9 cellular contexts compared by ENCODE assay signal in genomic region chrX:153966283-153966688, GRCh38. TPM values are rescaled to one million over a fixed set of nuclear protein-coding genes. Genes with fewer than 3 reads are reported as not detected.
DNase-seq lines count a peak whose midpoint lies in the region; ATAC-seq and TF ChIP-seq lines count a peak whose summit lies in the region.
"Had no signal": no experiment of that assay in that cellular context is flagged by ENCODE, and none has a peak within 500 bp of the region (broad histone marks: within the 10 kb centered on the region; RNA-seq: fewer than 3 reads in every experiment).

No MANE protein-coding gene starts in this region.

- H3K9me3 ChIP-seq in H9 (ENCODE audit: control insufficient read depth, low read depth, low read length) (no peaks in the 10 kb centered on the region), gastrocnemius medialis (no peaks in the 10 kb centered on the region), HAP-1 (no peaks in the 10 kb centered on the region)

- H3K4me3 Mint-ChIP-seq in H9, result peak overlapping the region in 1 of 2 experiments; percentile 53; a peak in 2 of 5 replicates
- H3K4me3 Mint-ChIP-seq in activated B cell treated with CpG ODN at 0.5 μM for 24 hours, result peak overlapping the region; percentile 66

- TF ChIP-seq POLR2A in gastrocnemius medialis (IDR thresholded peaks at IDR 0.05), result peak in 1 of 2 donors; percentile 6

- H3K79me2 ChIP-seq in H9 (ENCODE audit: insufficient read depth, low read length), result peaks cover 50% of the 10 kb centered on the region; the same call in 1 of the 2 replicates

- no peak overlapping the region for H3K14ac ChIP-seq in H9 (ENCODE audit: insufficient read depth, low read length)

- CTCF ChIA-PET in activated B cell treated with CpG ODN at 0.5 μM for 24 hours (lab: Charles Lee), result interaction anchor here (0.9 to 1.1 kb wide), 3 partner anchors 14 to 43 kb away, joined by 3 read pairs; no protein-coding TSS in a partner anchor

- H3K9me3 Mint-ChIP-seq in H9 (peaks cover 0 to 3% of the 10 kb centered on the region in 2 experiments; a peak in 1 of 5 replicates), activated B cell treated with CpG ODN at 0.5 μM for 24 hours (no peaks in the 10 kb centered on the region)

- POLR2A ChIA-PET in activated B cell treated with CpG ODN at 0.5 μM for 24 hours (lab: Charles Lee), result interaction anchor here (0.8 to 8.1 kb wide), 3 partner anchors 16 to 54 kb away, joined by 3 to 114 read pairs (median 3); partner anchors contain the start of gene ARHGAP4

- no peak overlapping the region for H2BK15ac ChIP-seq in H9 (ENCODE audit: low read depth, low read length)

- no peak overlapping the region for H3K4ac ChIP-seq in H9 (ENCODE audit: low read depth, low read length)

- no peak overlapping the region for H3K9ac ChIP-seq in H9 (ENCODE audit: extremely low read depth, insufficient read length, low read length)

- H3K4me1 ChIP-seq in H9 (ENCODE audit: insufficient read depth, low read length), result peaks cover 4% of the 10 kb centered on the region; the same call in 1 of the 2 replicates
- H3K4me1 ChIP-seq in gastrocnemius medialis, result peaks cover 36 to 42% of the 10 kb centered on the region in 2 donors
- H3K4me1 ChIP-seq in HAP-1, result peaks cover 16% of the 10 kb centered on the region

- H3K56ac ChIP-seq in H9 (ENCODE audit: insufficient read length, low read depth, low read length), result no peak overlapping the region

- no peak overlapping the region for H2AFZ ChIP-seq in H9 (ENCODE audit: low read length)

- peaks cover 5% of the 10 kb centered on the region for H3K79me1 ChIP-seq in H9 (ENCODE audit: insufficient read depth, low read depth, low read length, poor library complexity, severe bottlenecking)

- no peaks in the 10 kb centered on the region for H4K20me1 ChIP-seq in H9 (ENCODE audit: control insufficient read depth, insufficient read depth, insufficient read length)

- H3K36me3 ChIP-seq in gastrocnemius medialis (peaks cover 0 to 16% of the 10 kb centered on the region in 2 donors), HAP-1 (replicated peaks) (peaks cover 71% of the 10 kb centered on the region)

- H3K4me2 ChIP-seq in H9 (ENCODE audit: insufficient read depth, insufficient read length, low read length), result no peak overlapping the region

- H3K23ac ChIP-seq in H9 (ENCODE audit: insufficient read length, low read depth, low read length), result no peak overlapping the region

- H3K36me3 Mint-ChIP-seq in H9 (ENCODE audit: insufficient read depth in 1 of 3, low read depth in 3 of 3), result peaks cover 27 to 60% (median 43%) of the 10 kb centered on the region in 3 experiments
- peaks cover 28% of the 10 kb centered on the region for H3K36me3 Mint-ChIP-seq in activated B cell treated with CpG ODN at 0.5 μM for 24 hours (ENCODE audit: low read depth)

- H3K27ac Mint-ChIP-seq in H9 (peak overlapping the region; percentile 62 to 90 (median 90)), activated B cell treated with CpG ODN at 0.5 μM for 24 hours (peak overlapping the region; percentile 59)

- intact Hi-C loops in activated B cell treated with CpG ODN at 0.5 μM for 24 hours (cut with micrococcal nuclease) (loop anchor here (2.0 kb wide), 2 partner anchors 13 to 569 kb away; no protein-coding TSS in a partner anchor), gastrocnemius medialis (cut with DNase I; ENCODE audit: low total_unique reads) (loop anchor here (5.0 kb wide), 1 partner anchor 174 kb away; the partner anchor contains the start of genes IDH3G and SSR4)

- no peak overlapping the region for H4K8ac ChIP-seq in H9 (replicated peaks; ENCODE audit: insufficient read length, low read depth, low read length)

- H2AK5ac ChIP-seq in H9 (ENCODE audit: insufficient read length, low read length), result no peak overlapping the region

- no peaks in the 10 kb centered on the region for H3K27me3 ChIP-seq in H9 (ENCODE audit: insufficient read depth, low read length)
- H3K27me3 ChIP-seq in gastrocnemius medialis, result no peaks in the 10 kb centered on the region
- no peaks in the 10 kb centered on the region for H3K27me3 ChIP-seq in HAP-1 (ENCODE audit: low read depth)

- H3K4me1 Mint-ChIP-seq in H9 (peaks cover 29 to 38% of the 10 kb centered on the region in 2 experiments), activated B cell treated with CpG ODN at 0.5 μM for 24 hours (peaks cover 51% of the 10 kb centered on the region)

- no peak overlapping the region for H4K5ac ChIP-seq in H9 (ENCODE audit: insufficient read length, low read depth, low read length)

- in situ Hi-C loops in gastrocnemius medialis (cut with MboI; ENCODE audit: low sequenced_read_pairs in 4 of 4), result loop anchor here in 3 of 4 donors (25.0 kb wide), 4 partner anchors 96 to 1004 kb away; partner anchors contain the start of genes IDH3G (in 2 of the 3), SRPK3 (in 2 of the 3), SSR4 (in 2 of the 3) and G6PD (in 1 of the 3)
- in situ Hi-C loops in HAP-1 (cut with MboI; ENCODE audit: low sequenced_read_pairs), result no loop called here

- H2BK12ac ChIP-seq in H9 (ENCODE audit: insufficient read length, low read depth, low read length), result no peak overlapping the region

- H3K4me3 ChIP-seq in fibroblast of the aortic adventitia (ENCODE audit: low read depth, low read length) (no peak overlapping the region), gastrocnemius medialis (peak overlapping the region in 1 of 4 donors; percentile 1), HAP-1 (no peak overlapping the region)

- ATAC-seq in activated B cell treated with CpG ODN at 0.5 μM for 24 hours (ENCODE audit: low read depth), result no peak
- ATAC-seq in gastrocnemius medialis, result peak; percentile 30 to 42
- ATAC-seq in HG03175 (IDR thresholded peaks at IDR 0.05; ENCODE audit: unreplicated experiment), result no peak

- no peak overlapping the region for H2BK120ac ChIP-seq in H9 (ENCODE audit: low read depth, low read length, poor library complexity, severe bottlenecking)

- no peak overlapping the region for H4K91ac ChIP-seq in H9 (ENCODE audit: insufficient read length, low read depth, low read length)

- H3K27ac ChIP-seq in H9 (ENCODE audit: insufficient read length, low read depth, low read length), result no peak overlapping the region
- peak overlapping the region; percentile 95 to 100 (median 98) for H3K27ac ChIP-seq in gastrocnemius medialis

- WGBS in H9 (ENCODE audit: extremely low coverage, insufficient read length, low lambda C conversion rate), result no CpG with 5 or more reads among the region's 15 CpGs

- H3K27me3 Mint-ChIP-seq in H9 (ENCODE audit: low read depth), result peaks cover 1% of the 10 kb centered on the region; the same call in 1 of the 2 replicates
- no peaks in the 10 kb centered on the region for H3K27me3 Mint-ChIP-seq in activated B cell treated with CpG ODN at 0.5 μM for 24 hours

- peaks cover 13% of the 10 kb centered on the region for H3K23me2 ChIP-seq in H9 (ENCODE audit: insufficient read length, low read depth, low read length, poor library complexity, severe bottlenecking)

- no peak overlapping the region for H3K18ac ChIP-seq in H9 (ENCODE audit: insufficient read length, low read depth, low read length)

- no peak overlapping the region for H3T11ph ChIP-seq in H9 (ENCODE audit: low read length)

- no peak overlapping the region for H2BK5ac ChIP-seq in H9 (ENCODE audit: insufficient read length, low read length)

- no peak overlapping the region for H2BK20ac ChIP-seq in H9 (ENCODE audit: low read depth, low read length, poor library complexity, severe bottlenecking)

- TF ChIP-seq CTCF in H9 (conservative IDR thresholded peaks at IDR 0.05) (no peak), activated B cell treated with CpG ODN at 0.5 μM for 24 hours (IDR thresholded peaks at IDR 0.05) (no peak), fibroblast of the aortic adventitia (IDR thresholded peaks at IDR 0.05; ENCODE audit: insufficient read depth, low read length) (no peak), gastrocnemius medialis (IDR thresholded peaks at IDR 0.05 in 4 of 5, conservative IDR thresholded peaks at IDR 0.05 in 1 of 5) (no peak)

- no peak for DNase-seq in H9
- no peak for DNase-seq in activated B cell treated with CpG ODN at 0.5 μM for 24 hours
- DNase-seq in fibroblast of the aortic adventitia (ENCODE audit: low read depth), result peak; percentile 25
- peak; percentile 43 to 81 for DNase-seq in gastrocnemius medialis
- no peak for DNase-seq in HAP-1 (ENCODE audit: low spot score in 2 of 2)
- no peak for DNase-seq in NCI-H2227 treated with DMSO at 0.1 percent for 48 hours (lab: John Stamatoyannopoulos, UW)
- DNase-seq in stimulated activated CD4-positive, alpha-beta T cell treated with anti-CD3 and anti-CD28 coated beads, Interleukin-2, amount 100 ng/mL, for 24 hours, result no peak
- DNase-seq: GDM1 had no signal

RNA-seq across cellular contexts. Expression of gene HCFC1, which starts 5.3 kb away (rescaled TPM):
- total RNA-seq in H9 (2021) (137 and 144 TPM in 2 replicates), activated B cell treated with CpG ODN at 0.5 μM for 24 hours (72.5 and 79.4 TPM in 2 replicates), fibroblast of the aortic adventitia (ENCODE audit: low replicate concordance) (16.4 and 34.5 TPM in 2 replicates), gastrocnemius medialis (10 to 100 TPM; 15.9 to 56.4 (median 51.8) TPM)

RNA-seq across cellular contexts. Expression of gene TMEM187, which starts 6.3 kb away (rescaled TPM):
- total RNA-seq in H9 (2021), result 1.9 and 2.7 TPM in 2 replicates
- total RNA-seq in activated B cell treated with CpG ODN at 0.5 μM for 24 hours, result 2.0 and 2.9 TPM in 2 replicates
- total RNA-seq in fibroblast of the aortic adventitia (ENCODE audit: low replicate concordance), result 5.3 and 7.5 TPM in 2 replicates
- total RNA-seq in gastrocnemius medialis, result 1 to 10 TPM; 1.3 to 8.6 (median 3.8) TPM

RNA-seq across cellular contexts. Expression of gene RENBP, which starts 21.8 kb away (rescaled TPM):
- total RNA-seq in H9 (2021), result 7.1 and 8.4 TPM in 2 replicates
- total RNA-seq in activated B cell treated with CpG ODN at 0.5 μM for 24 hours, result 14.5 and 20.2 TPM in 2 replicates
- total RNA-seq in fibroblast of the aortic adventitia (ENCODE audit: low replicate concordance), result 0.45 and 5.6 TPM in 2 replicates
- total RNA-seq in gastrocnemius medialis, result 1 to 10 TPM; 1.8 to 2.6 (median 2.0) TPM

RNA-seq across cellular contexts. Expression of gene NAA10, which starts 31.4 kb away (rescaled TPM):
- total RNA-seq in H9 (2021) (101 and 103 TPM in 2 replicates), activated B cell treated with CpG ODN at 0.5 μM for 24 hours (94.8 and 109 TPM in 2 replicates), fibroblast of the aortic adventitia (ENCODE audit: low replicate concordance) (25.8 and 84.7 TPM in 2 replicates), gastrocnemius medialis (100 to 1,000 TPM in 2 of 4 donors, 10 to 100 TPM in 2; 76.3 to 175 (median 111) TPM)

RNA-seq across cellular contexts. Expression of gene ARHGAP4, which starts 40.2 kb away (rescaled TPM):
- total RNA-seq in H9 (2021) (37.8 and 40.6 TPM in 2 replicates), activated B cell treated with CpG ODN at 0.5 μM for 24 hours (151 and 158 TPM in 2 replicates), fibroblast of the aortic adventitia (ENCODE audit: low replicate concordance) (0.27 and 6.0 TPM in 2 replicates), gastrocnemius medialis (10 to 100 TPM in 1 of 4 donors, 1 to 10 TPM in 3; 2.6 to 10.7 (median 4.4) TPM)

Comparison
In these comparisons a context has a peak if more than half of its experiments do, and no peak if none do; other contexts are left out.
1. DNase-seq: peak in fibroblast of the aortic adventitia (single experiment) and gastrocnemius medialis (2 of 2); none in H9 (single experiment), activated B cell treated with CpG ODN at 0.5 μM for 24 hours (single experiment), HAP-1 (0 of 2), NCI-H2227 treated with DMSO at 0.1 percent for 48 hours (single experiment) and stimulated activated CD4-positive, alpha-beta T cell treated with anti-CD3 and anti-CD28 coated beads, Interleukin-2, amount 100 ng/mL, for 24 hours (0 of 2).
2. ATAC-seq: peak in gastrocnemius medialis (2 of 2); none in activated B cell treated with CpG ODN at 0.5 μM for 24 hours (single experiment) and HG03175 (single experiment).